Comparison of ENCODE assay signal across 8 cellular contexts in the genomic region with DNA sequence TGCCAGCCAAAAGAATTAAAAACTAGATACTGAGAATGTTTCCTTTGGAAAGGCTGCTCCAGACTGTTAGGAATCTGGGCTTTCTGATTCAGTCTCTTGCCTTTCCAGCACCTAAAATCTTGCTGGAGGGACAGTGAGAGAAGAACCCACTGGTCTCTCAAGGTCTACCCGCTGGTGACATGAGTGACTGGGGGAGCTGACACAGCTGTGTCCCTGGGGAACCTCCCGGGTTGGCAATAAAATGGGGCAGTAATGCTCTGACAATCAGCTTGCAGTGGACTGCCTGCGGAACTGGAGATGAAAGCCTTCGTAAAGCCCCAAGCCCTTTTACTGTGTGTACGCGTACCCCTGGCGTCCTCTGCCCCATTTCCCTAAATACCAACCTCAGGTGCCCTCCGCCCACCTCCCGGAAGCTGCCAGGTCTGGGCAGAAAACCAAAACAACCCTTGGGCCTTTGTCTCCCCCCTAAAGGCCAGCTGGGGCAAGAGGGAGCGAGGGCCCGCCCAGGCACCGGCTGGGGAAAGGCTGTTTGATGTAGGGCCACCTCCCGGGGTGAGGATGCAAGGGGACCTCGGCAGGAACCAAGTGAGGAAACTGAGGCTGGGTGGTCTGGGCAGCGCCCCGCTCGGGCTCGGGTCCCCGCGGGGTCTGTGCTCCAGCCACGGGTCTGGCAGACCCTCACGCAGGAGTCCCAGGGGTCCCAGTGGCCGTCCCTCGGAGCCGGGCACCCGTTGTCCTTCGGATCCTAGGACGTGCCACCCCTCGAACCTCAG. TPM values are rescaled to one million over a fixed set of nuclear protein-coding genes. Genes with fewer than 3 reads are reported as not detected.
DNase-seq lines count a peak whose midpoint lies in the region; ATAC-seq and TF ChIP-seq lines count a peak whose summit lies in the region.

No MANE protein-coding gene starts in this region.

- intact Hi-C loops in heart left ventricle (cut with DNase I), result loop anchor here in 2 of 10 donors (10.0 kb wide), 1 partner anchor 108 kb away; the partner anchor contains the start of gene OSBPL5 (in 2 of the 2)
- intact Hi-C loops in cardiac septum (cut with DNase I), result loop anchor here (5.0 kb wide), 1 partner anchor 366 kb away; no protein-coding TSS in a partner anchor
- intact Hi-C loops in dorsolateral prefrontal cortex (cut with DNase I), result loop anchor here in 1 of 2 donors (5.0 kb wide), 1 partner anchor 36 kb away; no protein-coding TSS in a partner anchor
- intact Hi-C loops in vagina (cut with DNase I), result no loop called here

- peaks cover 38% of the 10 kb centered on the region for H3K4me1 Mint-ChIP-seq in T-helper 1 cell treated with Interleukin-12 subunit alpha and Interleukin-12 subunit beta and Interleukin-4 antibody, amounts not matched to agents 30 μg/mL and 1 μg/mL, for 36 hours (ENCODE audit: low read depth)
- peaks cover 30 to 49% (median 42%) of the 10 kb centered on the region in 3 donors for H3K4me1 Mint-ChIP-seq in naive B cell

- DNase-seq in heart left ventricle, result peak in 1 of 5 donors; percentile 31
- no peak for DNase-seq in cardiac septum (ENCODE audit: low spot score)
- DNase-seq in dorsolateral prefrontal cortex, result peak in 2 of 10 donors; percentile 34 to 52
- DNase-seq in naive B cell, result no peak
- DNase-seq in vagina (ENCODE audit: extremely low spot score in 2 of 2), result no peak
- no peak for DNase-seq in GM10248 (ENCODE audit: extremely low spot score)
- DNase-seq in NCI-H146 (lab: John Stamatoyannopoulos, UW), result no peak

- H3K27ac ChIP-seq in heart left ventricle (peak overlapping the region; percentile 48 to 91 (median 82)), dorsolateral prefrontal cortex (peak overlapping the region in 40 of 59 donors; percentile 6 to 91 (median 84)), vagina (peak overlapping the region; percentile 71)

- TF ChIP-seq CTCF in heart left ventricle (IDR thresholded peaks at IDR 0.05), result no peak
- TF ChIP-seq CTCF in dorsolateral prefrontal cortex (IDR thresholded peaks at IDR 0.05 in 54 of 56, conservative IDR thresholded peaks at IDR 0.05 in 2 of 56; ENCODE audit: low read depth in 1 of 56, partially characterized antibody in 56 of 56), result no peak
- TF ChIP-seq CTCF in vagina (IDR thresholded peaks at IDR 0.05), result no peak
- TF ChIP-seq CTCF in GM10248 (IDR thresholded peaks at IDR 0.05; ENCODE audit: control extremely low read depth, extremely low read depth, low read depth, missing control alignments), result no peak

- peaks cover 4 to 48% (median 33%) of the 10 kb centered on the region in 12 donors for H3K4me1 ChIP-seq in heart left ventricle
- H3K4me1 ChIP-seq in vagina, result peaks cover 35% of the 10 kb centered on the region

- H3K27me3 ChIP-seq in heart left ventricle (no peaks in the 10 kb centered on the region), dorsolateral prefrontal cortex (no peaks in the 10 kb centered on the region), vagina (no peaks in the 10 kb centered on the region)

- no peaks in the 10 kb centered on the region for H3K27me3 Mint-ChIP-seq in T-helper 1 cell treated with Interleukin-12 subunit alpha and Interleukin-12 subunit beta and Interleukin-4 antibody, amounts not matched to agents 30 μg/mL and 1 μg/mL, for 36 hours (ENCODE audit: low read depth)
- peaks cover 0 to 6% (median 0%) of the 10 kb centered on the region in 3 donors for H3K27me3 Mint-ChIP-seq in naive B cell

- POLR2A ChIA-PET in GM10248 (lab: Yijun Ruan, JAX), result interaction anchor here (0.7 kb wide), 1 partner anchor 11 kb away, joined by 3 read pairs; no protein-coding TSS in a partner anchor

- H3K9me3 Mint-ChIP-seq in T-helper 1 cell treated with Interleukin-12 subunit alpha and Interleukin-12 subunit beta and Interleukin-4 antibody, amounts not matched to agents 30 μg/mL and 1 μg/mL, for 36 hours, result no peaks in the 10 kb centered on the region
- no peaks in the 10 kb centered on the region for H3K9me3 Mint-ChIP-seq in naive B cell

- peaks cover 6% of the 10 kb centered on the region for H3K36me3 Mint-ChIP-seq in T-helper 1 cell treated with Interleukin-12 subunit alpha and Interleukin-12 subunit beta and Interleukin-4 antibody, amounts not matched to agents 30 μg/mL and 1 μg/mL, for 36 hours (ENCODE audit: low read depth)
- H3K36me3 Mint-ChIP-seq in naive B cell, result no peaks in the 10 kb centered on the region

- CTCF ChIA-PET in GM10248 (lab: Yijun Ruan, JAX), result interaction anchor here (1.0 to 1.5 kb wide), 2 partner anchors 19 to 33 kb away, joined by 3 to 6 read pairs; no protein-coding TSS in a partner anchor

- H3K27ac Mint-ChIP-seq in T-helper 1 cell treated with Interleukin-12 subunit alpha and Interleukin-12 subunit beta and Interleukin-4 antibody, amounts not matched to agents 30 μg/mL and 1 μg/mL, for 36 hours, result peak overlapping the region; percentile 73
- H3K27ac Mint-ChIP-seq in naive B cell, result peak overlapping the region in 5 of 6 donors; percentile 75 to 94 (median 91)

- ATAC-seq in heart left ventricle (no peak), naive B cell (ENCODE audit: low read depth in 2 of 2) (peak; percentile 8 to 18)

- TF ChIP-seq POLR2A in heart left ventricle (IDR thresholded peaks at IDR 0.05) (no peak), vagina (IDR thresholded peaks at IDR 0.05) (no peak)

- 4 to 12% (median 6%) methylated on average over 12 to 29 of the region's 29 CpGs for WGBS in heart left ventricle, 4 donors

- H3K4me3 Mint-ChIP-seq in T-helper 1 cell treated with Interleukin-12 subunit alpha and Interleukin-12 subunit beta and Interleukin-4 antibody, amounts not matched to agents 30 μg/mL and 1 μg/mL, for 36 hours, result peak overlapping the region; percentile 85
- H3K4me3 Mint-ChIP-seq in naive B cell, result peak overlapping the region; percentile 86 to 94 (median 92)

- H3K4me3 ChIP-seq in heart left ventricle, result peak overlapping the region; percentile 68 to 99 (median 88)
- peak overlapping the region; percentile 57 to 97 (median 87) for H3K4me3 ChIP-seq in dorsolateral prefrontal cortex
- peak overlapping the region; percentile 86 to 97 for H3K4me3 ChIP-seq in vagina

- H3K9me3 ChIP-seq in heart left ventricle (no peaks in the 10 kb centered on the region), vagina (no peaks in the 10 kb centered on the region)

- peaks cover 0 to 12% (median 5%) of the 10 kb centered on the region in 9 donors for H3K36me3 ChIP-seq in heart left ventricle
- H3K36me3 ChIP-seq in vagina, result no peaks in the 10 kb centered on the region

RNA-seq across cellular contexts. Expression of gene CARS1, which starts 0.7 kb away (rescaled TPM):
- total RNA-seq in heart left ventricle, result 10 to 100 TPM; 10.2 to 29.3 (median 18.5) TPM
- polyA plus RNA-seq in heart left ventricle, result 10 to 100 TPM in 1 of 2 donors, 1 to 10 TPM in 1; 9.3 to 30.5 TPM
- 17.1 TPM for total RNA-seq in cardiac septum
- total RNA-seq in dorsolateral prefrontal cortex, result 100 to 1,000 TPM in 1 of 120 experiments, 10 to 100 TPM in 119; 40.9 to 104 (median 59.2) TPM
- polyA plus RNA-seq in naive B cell (ENCODE audit: low read depth in 6 of 6), result 10 to 100 TPM; 18.8 to 32.7 (median 27.2) TPM
- total RNA-seq in vagina, result 26.0 TPM

Comparison
In these comparisons a context has a peak if more than half of its experiments do, and no peak if none do; other contexts are left out.
1. ATAC-seq: peak in naive B cell (2 of 2); none in heart left ventricle (0 of 4).
2. Peak in every context shown above with its lines, with median percentiles within 50 percentile points of each other: H3K27ac ChIP-seq and H3K4me3 ChIP-seq.